Comparison of ENCODE assay signal across 8 cellular contexts in the genomic region with DNA sequence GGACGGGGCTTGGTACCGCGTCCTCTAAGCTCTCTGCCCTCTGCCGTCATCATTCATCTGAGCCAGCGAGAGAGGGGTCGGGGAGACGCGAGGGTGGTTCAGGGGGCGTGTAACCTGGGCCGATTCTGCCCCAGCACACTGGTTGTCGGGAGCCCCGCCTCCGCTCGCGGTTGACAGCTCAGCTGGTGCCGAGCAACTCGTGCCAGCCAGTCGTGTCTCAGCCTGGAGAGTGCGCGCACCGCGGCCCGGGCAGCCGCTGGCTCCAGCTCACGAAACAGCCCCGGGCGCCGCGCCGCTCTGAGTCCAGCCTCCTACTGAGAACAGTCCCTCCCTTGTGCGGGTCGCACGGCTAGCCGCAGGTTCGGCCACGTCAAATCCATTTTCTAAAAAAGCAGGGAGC. TPM values are rescaled to one million over a fixed set of nuclear protein-coding genes. Genes with fewer than 3 reads are reported as not detected.
DNase-seq lines count a peak whose midpoint lies in the region; ATAC-seq and TF ChIP-seq lines count a peak whose summit lies in the region.
"Not testable (repeated sequence)": the region's sequence is repeated elsewhere in the genome, so short reads cannot be mapped to it uniquely, and the experiment has no call there.

A gene (plus strand): TSS at position 209 of the 400 bp plus-strand sequence. CDS start 347 bp downstream, outside the sequence.

- not testable (repeated sequence) for H3K27ac ChIP-seq in right atrium auricular region; osteoblast (ENCODE audit: low read depth, low read length); vagina

- H3K27me3 ChIP-seq in right atrium auricular region; osteoblast (ENCODE audit: insufficient read depth, low read length); vagina: not testable (repeated sequence)

- H3K9me3 Mint-ChIP-seq in activated T-cell treated with anti-CD3 and anti-CD28 coated beads, Interleukin-2, amount 50 U/mL, for 4 hours; central memory CD8-positive, alpha-beta T cell: not testable (repeated sequence)

- H3K4me1 ChIP-seq in right atrium auricular region; osteoblast (ENCODE audit: insufficient read depth, low read length); vagina: not testable (repeated sequence)

- H3K36me3 Mint-ChIP-seq in activated T-cell treated with anti-CD3 and anti-CD28 coated beads, Interleukin-2, amount 50 U/mL, for 4 hours (ENCODE audit: insufficient read depth); central memory CD8-positive, alpha-beta T cell (ENCODE audit: insufficient read depth): not testable (repeated sequence)

- not testable (repeated sequence) for H4K20me1 ChIP-seq in osteoblast (ENCODE audit: insufficient read depth, low read length)

- ATAC-seq in activated T-cell treated with anti-CD3 and anti-CD28 coated beads, Interleukin-2, amount 50 U/mL, for 4 hours = peak; percentile 98
- ATAC-seq in central memory CD8-positive, alpha-beta T cell (replicated peaks; ENCODE audit: extremely low read depth, poor library complexity, severe bottlenecking) = peak; percentile 99

- not testable (repeated sequence) for TF ChIP-seq POLR2A in vagina (IDR thresholded peaks at IDR 0.05)

- 0 out of 2 replicates have a peak within 1 kb of the TSS, but pooled peaks have one; percentile 20 for H3K4me3 ChIP-seq in HFF-Myc (replicated peaks; ENCODE audit: low read depth, low read length)
- not testable (repeated sequence) for H3K4me3 ChIP-seq in right atrium auricular region; osteoblast (ENCODE audit: insufficient read depth, low read length); vagina

- not testable (repeated sequence) for H3K27ac Mint-ChIP-seq in central memory CD8-positive, alpha-beta T cell (ENCODE audit: low read depth)

- not testable (repeated sequence) for H3K36me3 ChIP-seq in right atrium auricular region; osteoblast (ENCODE audit: insufficient read depth, low read length); vagina

- not testable (repeated sequence) for H3K4me1 Mint-ChIP-seq in activated T-cell treated with anti-CD3 and anti-CD28 coated beads, Interleukin-2, amount 50 U/mL, for 4 hours (ENCODE audit: low read depth); central memory CD8-positive, alpha-beta T cell

- not testable (repeated sequence) for H3K9me3 ChIP-seq in right atrium auricular region; osteoblast (ENCODE audit: low read depth, low read length); vagina

- H3K79me2 ChIP-seq in osteoblast (ENCODE audit: insufficient read depth, low read length) = not testable (repeated sequence)

- H3K4me2 ChIP-seq in osteoblast (ENCODE audit: insufficient read depth, low read length) = not testable (repeated sequence)

- DNase-seq in HFF-Myc (ENCODE audit: extremely low read depth, low read depth); right atrium auricular region (ENCODE audit: low spot score); osteoblast (ENCODE audit: insufficient read length, low spot score, missing footprints); vagina (ENCODE audit: extremely low spot score in 2 of 2): not testable (repeated sequence)
- peak; percentile 12 for DNase-seq in T-helper 22 cell (ENCODE audit: low read depth)
- peak; percentile 67 for DNase-seq in activated T-cell treated with anti-CD3 and anti-CD28 coated beads, Interleukin-2, amount 50 U/mL, for 4 hours
- peak; percentile 10 to 14 for DNase-seq in central memory CD8-positive, alpha-beta T cell (ENCODE audit: low spot score in 2 of 2)
- peak in 2 of 3 donors; percentile 3 to 29 for DNase-seq in stimulated activated CD4-positive, alpha-beta T cell treated with anti-CD3 and anti-CD28 coated beads, TNF-alpha, amount 100 ng/mL, for 48 hours (ENCODE audit: low read depth in 3 of 3)

- intact Hi-C loops in vagina (cut with DNase I) = not testable (repeated sequence)

- not testable (repeated sequence) for H2AFZ ChIP-seq in osteoblast (ENCODE audit: low read length)

- not testable (repeated sequence) for TF ChIP-seq CTCF in HFF-Myc (IDR thresholded peaks at IDR 0.05; ENCODE audit: low read depth, low read length, missing control alignments); right atrium auricular region (IDR thresholded peaks at IDR 0.05); osteoblast (IDR thresholded peaks at IDR 0.05; ENCODE audit: extremely low read depth, low read depth, low read length); vagina (IDR thresholded peaks at IDR 0.05)

- H3K4me3 Mint-ChIP-seq in activated T-cell treated with anti-CD3 and anti-CD28 coated beads, Interleukin-2, amount 50 U/mL, for 4 hours = peak within 1 kb of the TSS; percentile 66
- peak within 1 kb of the TSS; percentile 56 for H3K4me3 Mint-ChIP-seq in central memory CD8-positive, alpha-beta T cell

- H3K27me3 Mint-ChIP-seq in activated T-cell treated with anti-CD3 and anti-CD28 coated beads, Interleukin-2, amount 50 U/mL, for 4 hours (ENCODE audit: low read depth); central memory CD8-positive, alpha-beta T cell: not testable (repeated sequence)

RNA-seq across cellular contexts. Expression of the gene that starts here (rescaled TPM):
- total RNA-seq in activated T-cell treated with anti-CD3 and anti-CD28 coated beads, Interleukin-2, amount 50 U/mL, for 4 hours = 10 to 100 TPM in 2 of 3 donors, 1 to 10 TPM in 1; 8.5 to 13.7 (median 12.5) TPM
- total RNA-seq in right atrium auricular region = 100 to 1,000 TPM; 722 to 982 TPM
- total RNA-seq in osteoblast = 203 and 283 TPM in 2 replicates
- total RNA-seq in vagina = 32.4 TPM
